1 cellular context compared by ENCODE assay signal in the genomic region with DNA sequence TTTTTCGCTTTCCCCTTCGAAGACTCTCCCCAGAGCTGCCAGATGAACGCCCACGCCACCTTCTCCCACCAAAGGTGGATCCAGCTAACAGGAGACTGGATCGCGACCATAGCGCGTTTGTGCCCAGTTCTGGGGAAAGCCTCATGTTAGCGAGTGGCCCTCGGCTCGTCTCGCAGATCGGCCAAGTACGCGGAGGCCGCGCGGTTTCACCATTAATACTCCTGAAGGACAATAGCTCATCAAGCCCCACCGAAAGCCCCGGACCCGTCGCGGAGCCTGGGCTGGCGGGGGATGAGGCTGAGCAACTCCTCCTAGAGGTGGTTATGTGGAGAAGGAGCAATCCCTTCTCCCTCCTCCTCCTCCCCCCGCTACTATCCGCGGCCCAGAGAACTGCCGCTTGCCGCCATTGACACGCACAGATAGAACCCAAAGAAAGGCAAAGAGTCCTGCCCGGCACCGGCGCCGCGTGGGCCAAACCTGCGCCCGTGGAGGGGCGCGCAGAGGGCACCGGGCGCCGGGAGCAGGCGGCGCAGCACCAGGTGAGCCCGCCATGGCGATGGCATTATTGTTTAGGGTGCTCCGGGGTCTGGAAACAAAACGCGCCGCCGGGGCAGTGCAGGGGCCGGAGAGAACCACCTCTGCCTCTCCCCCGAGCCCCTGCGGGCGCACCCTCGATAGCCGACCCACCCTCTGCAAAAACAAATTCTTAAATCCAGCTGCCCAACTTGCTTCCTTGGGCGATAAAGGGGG.
A peak's percentile ranks its signal among the peaks of the same experiment; 100 is the strongest.
TF ChIP-seq lines count a peak whose summit lies in the region.

A gene (plus strand): TSS at position 385 of the 750 bp plus-strand sequence. CDS start 22,813 bp downstream, outside the sequence.

TF ChIP-seq in HepG2, 621 proteins besides CTCF, POLR2A, EP300 and RAD21 (continued from another document and continues in another):
- TF ChIP-seq, protein P1, sequence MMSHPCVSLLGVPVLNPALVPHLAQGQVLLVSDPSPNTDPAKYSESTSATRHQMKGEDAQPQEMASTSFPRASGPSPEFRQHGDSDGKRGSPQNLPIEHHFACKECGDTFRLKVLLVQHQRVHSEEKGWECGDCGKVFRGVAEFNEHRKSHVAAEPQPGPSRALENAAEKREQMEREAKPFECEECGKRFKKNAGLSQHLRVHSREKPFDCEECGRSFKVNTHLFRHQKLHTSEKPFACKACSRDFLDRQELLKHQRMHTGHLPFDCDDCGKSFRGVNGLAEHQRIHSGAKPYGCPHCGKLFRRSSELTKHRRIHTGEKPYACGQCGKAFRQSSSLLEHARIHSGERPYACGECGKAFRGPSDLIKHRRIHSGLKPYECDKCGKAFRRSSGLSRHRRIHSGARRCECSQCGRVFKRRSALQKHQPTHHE (CRISPR knock-in tag; IDR thresholded peaks at IDR 0.05; ENCODE audit: borderline replicate concordance), result no peak; the same call in 1 of the 2 replicates
- TF ChIP-seq, protein P2, sequence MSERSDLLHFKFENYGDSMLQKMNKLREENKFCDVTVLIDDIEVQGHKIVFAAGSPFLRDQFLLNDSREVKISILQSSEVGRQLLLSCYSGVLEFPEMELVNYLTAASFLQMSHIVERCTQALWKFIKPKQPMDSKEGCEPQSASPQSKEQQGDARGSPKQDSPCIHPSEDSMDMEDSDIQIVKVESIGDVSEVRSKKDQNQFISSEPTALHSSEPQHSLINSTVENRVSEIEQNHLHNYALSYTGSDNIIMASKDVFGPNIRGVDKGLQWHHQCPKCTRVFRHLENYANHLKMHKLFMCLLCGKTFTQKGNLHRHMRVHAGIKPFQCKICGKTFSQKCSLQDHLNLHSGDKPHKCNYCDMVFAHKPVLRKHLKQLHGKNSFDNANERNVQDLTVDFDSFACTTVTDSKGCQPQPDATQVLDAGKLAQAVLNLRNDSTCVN (CRISPR knock-in tag; IDR thresholded peaks at IDR 0.05; ENCODE audit: borderline replicate concordance), result no peak; the same call in 1 of the 2 replicates
- no peak for TF ChIP-seq RFX5 (IDR thresholded peaks at IDR 0.05; ENCODE audit: low read depth, low read length)
- TF ChIP-seq, protein P3, sequence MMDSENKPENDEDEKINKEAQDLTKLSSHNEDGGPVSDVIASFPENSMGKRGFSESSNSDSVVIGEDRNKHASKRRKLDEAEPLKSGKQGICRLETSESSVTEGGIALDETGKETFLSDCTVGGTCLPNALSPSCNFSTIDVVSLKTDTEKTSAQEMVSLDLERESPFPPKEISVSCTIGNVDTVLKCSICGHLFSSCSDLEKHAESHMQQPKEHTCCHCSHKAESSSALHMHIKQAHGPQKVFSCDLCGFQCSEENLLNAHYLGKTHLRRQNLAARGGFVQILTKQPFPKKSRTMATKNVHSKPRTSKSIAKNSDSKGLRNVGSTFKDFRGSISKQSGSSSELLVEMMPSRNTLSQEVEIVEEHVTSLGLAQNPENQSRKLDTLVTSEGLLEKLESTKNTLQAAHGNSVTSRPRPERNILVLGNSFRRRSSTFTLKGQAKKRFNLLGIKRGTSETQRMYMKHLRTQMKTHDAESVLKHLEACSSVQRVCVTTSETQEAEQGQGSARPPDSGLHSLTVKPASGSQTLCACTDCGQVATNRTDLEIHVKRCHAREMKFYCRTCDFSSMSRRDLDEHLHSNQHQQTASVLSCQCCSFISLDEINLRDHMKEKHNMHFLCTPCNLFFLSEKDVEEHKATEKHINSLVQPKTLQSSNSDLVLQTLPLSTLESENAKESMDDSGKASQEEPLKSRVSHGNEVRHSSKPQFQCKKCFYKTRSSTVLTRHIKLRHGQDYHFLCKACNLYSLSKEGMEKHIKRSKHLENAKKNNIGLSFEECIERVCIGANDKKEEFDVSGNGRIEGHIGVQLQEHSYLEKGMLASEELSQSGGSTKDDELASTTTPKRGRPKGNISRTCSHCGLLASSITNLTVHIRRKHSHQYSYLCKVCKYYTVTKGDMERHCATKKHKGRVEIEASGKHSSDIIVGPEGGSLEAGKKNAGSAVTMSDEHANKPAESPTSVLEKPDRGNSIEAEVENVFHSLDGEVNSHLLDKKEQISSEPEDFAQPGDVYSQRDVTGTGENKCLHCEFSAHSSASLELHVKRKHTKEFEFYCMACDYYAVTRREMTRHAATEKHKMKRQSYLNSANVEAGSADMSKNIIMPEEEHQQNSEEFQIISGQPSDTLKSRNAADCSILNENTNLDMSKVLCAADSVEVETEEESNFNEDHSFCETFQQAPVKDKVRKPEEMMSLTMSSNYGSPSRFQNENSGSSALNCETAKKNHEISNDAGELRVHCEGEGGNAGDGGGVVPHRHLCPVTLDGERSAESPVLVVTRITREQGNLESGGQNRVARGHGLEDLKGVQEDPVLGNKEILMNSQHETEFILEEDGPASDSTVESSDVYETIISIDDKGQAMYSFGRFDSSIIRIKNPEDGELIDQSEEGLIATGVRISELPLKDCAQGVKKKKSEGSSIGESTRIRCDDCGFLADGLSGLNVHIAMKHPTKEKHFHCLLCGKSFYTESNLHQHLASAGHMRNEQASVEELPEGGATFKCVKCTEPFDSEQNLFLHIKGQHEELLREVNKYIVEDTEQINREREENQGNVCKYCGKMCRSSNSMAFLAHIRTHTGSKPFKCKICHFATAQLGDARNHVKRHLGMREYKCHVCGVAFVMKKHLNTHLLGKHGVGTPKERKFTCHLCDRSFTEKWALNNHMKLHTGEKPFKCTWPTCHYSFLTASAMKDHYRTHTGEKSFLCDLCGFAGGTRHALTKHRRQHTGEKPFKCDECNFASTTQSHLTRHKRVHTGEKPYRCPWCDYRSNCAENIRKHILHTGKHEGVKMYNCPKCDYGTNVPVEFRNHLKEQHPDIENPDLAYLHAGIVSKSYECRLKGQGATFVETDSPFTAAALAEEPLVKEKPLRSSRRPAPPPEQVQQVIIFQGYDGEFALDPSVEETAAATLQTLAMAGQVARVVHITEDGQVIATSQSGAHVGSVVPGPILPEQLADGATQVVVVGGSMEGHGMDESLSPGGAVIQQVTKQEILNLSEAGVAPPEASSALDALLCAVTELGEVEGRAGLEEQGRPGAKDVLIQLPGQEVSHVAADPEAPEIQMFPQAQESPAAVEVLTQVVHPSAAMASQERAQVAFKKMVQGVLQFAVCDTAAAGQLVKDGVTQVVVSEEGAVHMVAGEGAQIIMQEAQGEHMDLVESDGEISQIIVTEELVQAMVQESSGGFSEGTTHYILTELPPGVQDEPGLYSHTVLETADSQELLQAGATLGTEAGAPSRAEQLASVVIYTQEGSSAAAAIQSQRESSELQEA (CRISPR knock-in tag; IDR thresholded peaks at IDR 0.05; ENCODE audit: not compliant biosample characterization), result no peak
- no peak for TF ChIP-seq ATRX (CRISPR knock-in tag; IDR thresholded peaks at IDR 0.05; ENCODE audit: borderline replicate concordance)
- no peak for TF ChIP-seq AKAP8 (CRISPR knock-in tag; IDR thresholded peaks at IDR 0.05)
- TF ChIP-seq SRSF4 (IDR thresholded peaks at IDR 0.05; ENCODE audit: low read depth, low read length, poor library complexity, severe bottlenecking), result no peak
- TF ChIP-seq ZNF224 (CRISPR knock-in tag; IDR thresholded peaks at IDR 0.05), result no peak
- no peak for TF ChIP-seq ZNF143 (CRISPR knock-in tag; IDR thresholded peaks at IDR 0.05)
- TF ChIP-seq MAZ (IDR thresholded peaks at IDR 0.05; ENCODE audit: borderline replicate concordance, low read depth, low read length), result peak; percentile 47; the same call in 1 of the 2 replicates
- no peak for TF ChIP-seq MAZ (CRISPR knock-in tag; IDR thresholded peaks at IDR 0.05; ENCODE audit: low read depth)
- no peak for TF ChIP-seq ZNF564 (CRISPR knock-in tag; IDR thresholded peaks at IDR 0.05)
- no peak for TF ChIP-seq SOX6 (IDR thresholded peaks at IDR 0.05)
- peak; percentile 62 for TF ChIP-seq SOX6 (CRISPR knock-in tag; IDR thresholded peaks at IDR 0.05)
- no peak for TF ChIP-seq REL (CRISPR knock-in tag; conservative IDR thresholded peaks at IDR 0.05)
- TF ChIP-seq ONECUT2 (CRISPR knock-in tag; IDR thresholded peaks at IDR 0.05), result no peak
- TF ChIP-seq, protein P4, sequence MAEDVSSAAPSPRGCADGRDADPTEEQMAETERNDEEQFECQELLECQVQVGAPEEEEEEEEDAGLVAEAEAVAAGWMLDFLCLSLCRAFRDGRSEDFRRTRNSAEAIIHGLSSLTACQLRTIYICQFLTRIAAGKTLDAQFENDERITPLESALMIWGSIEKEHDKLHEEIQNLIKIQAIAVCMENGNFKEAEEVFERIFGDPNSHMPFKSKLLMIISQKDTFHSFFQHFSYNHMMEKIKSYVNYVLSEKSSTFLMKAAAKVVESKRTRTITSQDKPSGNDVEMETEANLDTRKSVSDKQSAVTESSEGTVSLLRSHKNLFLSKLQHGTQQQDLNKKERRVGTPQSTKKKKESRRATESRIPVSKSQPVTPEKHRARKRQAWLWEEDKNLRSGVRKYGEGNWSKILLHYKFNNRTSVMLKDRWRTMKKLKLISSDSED (CRISPR knock-in tag; IDR thresholded peaks at IDR 0.05), result no peak
- TF ChIP-seq, protein P5, sequence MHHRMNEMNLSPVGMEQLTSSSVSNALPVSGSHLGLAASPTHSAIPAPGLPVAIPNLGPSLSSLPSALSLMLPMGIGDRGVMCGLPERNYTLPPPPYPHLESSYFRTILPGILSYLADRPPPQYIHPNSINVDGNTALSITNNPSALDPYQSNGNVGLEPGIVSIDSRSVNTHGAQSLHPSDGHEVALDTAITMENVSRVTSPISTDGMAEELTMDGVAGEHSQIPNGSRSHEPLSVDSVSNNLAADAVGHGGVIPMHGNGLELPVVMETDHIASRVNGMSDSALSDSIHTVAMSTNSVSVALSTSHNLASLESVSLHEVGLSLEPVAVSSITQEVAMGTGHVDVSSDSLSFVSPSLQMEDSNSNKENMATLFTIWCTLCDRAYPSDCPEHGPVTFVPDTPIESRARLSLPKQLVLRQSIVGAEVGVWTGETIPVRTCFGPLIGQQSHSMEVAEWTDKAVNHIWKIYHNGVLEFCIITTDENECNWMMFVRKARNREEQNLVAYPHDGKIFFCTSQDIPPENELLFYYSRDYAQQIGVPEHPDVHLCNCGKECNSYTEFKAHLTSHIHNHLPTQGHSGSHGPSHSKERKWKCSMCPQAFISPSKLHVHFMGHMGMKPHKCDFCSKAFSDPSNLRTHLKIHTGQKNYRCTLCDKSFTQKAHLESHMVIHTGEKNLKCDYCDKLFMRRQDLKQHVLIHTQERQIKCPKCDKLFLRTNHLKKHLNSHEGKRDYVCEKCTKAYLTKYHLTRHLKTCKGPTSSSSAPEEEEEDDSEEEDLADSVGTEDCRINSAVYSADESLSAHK (CRISPR knock-in tag; IDR thresholded peaks at IDR 0.05; ENCODE audit: borderline replicate concordance), result no peak
- no peak for TF ChIP-seq ZNF329 (CRISPR knock-in tag; IDR thresholded peaks at IDR 0.05; ENCODE audit: low read depth)
- no peak for TF ChIP-seq ZNF326 (CRISPR knock-in tag; IDR thresholded peaks at IDR 0.05; ENCODE audit: borderline replicate concordance)
- no peak for TF ChIP-seq ZNF746 (CRISPR knock-in tag; IDR thresholded peaks at IDR 0.05)
- TF ChIP-seq, protein P6, sequence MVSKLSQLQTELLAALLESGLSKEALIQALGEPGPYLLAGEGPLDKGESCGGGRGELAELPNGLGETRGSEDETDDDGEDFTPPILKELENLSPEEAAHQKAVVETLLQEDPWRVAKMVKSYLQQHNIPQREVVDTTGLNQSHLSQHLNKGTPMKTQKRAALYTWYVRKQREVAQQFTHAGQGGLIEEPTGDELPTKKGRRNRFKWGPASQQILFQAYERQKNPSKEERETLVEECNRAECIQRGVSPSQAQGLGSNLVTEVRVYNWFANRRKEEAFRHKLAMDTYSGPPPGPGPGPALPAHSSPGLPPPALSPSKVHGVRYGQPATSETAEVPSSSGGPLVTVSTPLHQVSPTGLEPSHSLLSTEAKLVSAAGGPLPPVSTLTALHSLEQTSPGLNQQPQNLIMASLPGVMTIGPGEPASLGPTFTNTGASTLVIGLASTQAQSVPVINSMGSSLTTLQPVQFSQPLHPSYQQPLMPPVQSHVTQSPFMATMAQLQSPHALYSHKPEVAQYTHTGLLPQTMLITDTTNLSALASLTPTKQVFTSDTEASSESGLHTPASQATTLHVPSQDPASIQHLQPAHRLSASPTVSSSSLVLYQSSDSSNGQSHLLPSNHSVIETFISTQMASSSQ (IDR thresholded peaks at IDR 0.05; ENCODE audit: low read depth), result no peak
- TF ChIP-seq, protein P6 (CRISPR knock-in tag; IDR thresholded peaks at IDR 0.05; ENCODE audit: borderline replicate concordance), result no peak; the same call in 1 of the 2 replicates
- no peak for TF ChIP-seq IKZF4 (CRISPR knock-in tag; IDR thresholded peaks at IDR 0.05; ENCODE audit: borderline replicate concordance, low read depth, not compliant biosample characterization)
- no peak for TF ChIP-seq GTF3A (CRISPR knock-in tag; conservative IDR thresholded peaks at IDR 0.05)
- TF ChIP-seq ZNF333 (CRISPR knock-in tag; IDR thresholded peaks at IDR 0.05; ENCODE audit: borderline replicate concordance), result no peak; the same call in 1 of the 2 replicates
- TF ChIP-seq, protein P7, sequence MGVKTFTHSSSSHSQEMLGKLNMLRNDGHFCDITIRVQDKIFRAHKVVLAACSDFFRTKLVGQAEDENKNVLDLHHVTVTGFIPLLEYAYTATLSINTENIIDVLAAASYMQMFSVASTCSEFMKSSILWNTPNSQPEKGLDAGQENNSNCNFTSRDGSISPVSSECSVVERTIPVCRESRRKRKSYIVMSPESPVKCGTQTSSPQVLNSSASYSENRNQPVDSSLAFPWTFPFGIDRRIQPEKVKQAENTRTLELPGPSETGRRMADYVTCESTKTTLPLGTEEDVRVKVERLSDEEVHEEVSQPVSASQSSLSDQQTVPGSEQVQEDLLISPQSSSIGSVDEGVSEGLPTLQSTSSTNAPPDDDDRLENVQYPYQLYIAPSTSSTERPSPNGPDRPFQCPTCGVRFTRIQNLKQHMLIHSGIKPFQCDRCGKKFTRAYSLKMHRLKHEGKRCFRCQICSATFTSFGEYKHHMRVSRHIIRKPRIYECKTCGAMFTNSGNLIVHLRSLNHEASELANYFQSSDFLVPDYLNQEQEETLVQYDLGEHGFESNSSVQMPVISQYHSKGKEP (CRISPR knock-in tag; IDR thresholded peaks at IDR 0.05), result no peak
- no peak for TF ChIP-seq TOPORS (CRISPR knock-in tag; IDR thresholded peaks at IDR 0.05)
- TF ChIP-seq ZNF598 (CRISPR knock-in tag; IDR thresholded peaks at IDR 0.05; ENCODE audit: borderline replicate concordance), result peak; percentile 79; the same call in 1 of the 2 replicates
- TF ChIP-seq, protein P8, sequence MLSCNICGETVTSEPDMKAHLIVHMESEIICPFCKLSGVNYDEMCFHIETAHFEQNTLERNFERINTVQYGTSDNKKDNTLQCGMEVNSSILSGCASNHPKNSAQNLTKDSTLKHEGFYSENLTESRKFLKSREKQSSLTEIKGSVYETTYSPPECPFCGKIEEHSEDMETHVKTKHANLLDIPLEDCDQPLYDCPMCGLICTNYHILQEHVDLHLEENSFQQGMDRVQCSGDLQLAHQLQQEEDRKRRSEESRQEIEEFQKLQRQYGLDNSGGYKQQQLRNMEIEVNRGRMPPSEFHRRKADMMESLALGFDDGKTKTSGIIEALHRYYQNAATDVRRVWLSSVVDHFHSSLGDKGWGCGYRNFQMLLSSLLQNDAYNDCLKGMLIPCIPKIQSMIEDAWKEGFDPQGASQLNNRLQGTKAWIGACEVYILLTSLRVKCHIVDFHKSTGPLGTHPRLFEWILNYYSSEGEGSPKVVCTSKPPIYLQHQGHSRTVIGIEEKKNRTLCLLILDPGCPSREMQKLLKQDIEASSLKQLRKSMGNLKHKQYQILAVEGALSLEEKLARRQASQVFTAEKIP (CRISPR knock-in tag; IDR thresholded peaks at IDR 0.05; ENCODE audit: borderline replicate concordance), result no peak
